In the genomic region with DNA sequence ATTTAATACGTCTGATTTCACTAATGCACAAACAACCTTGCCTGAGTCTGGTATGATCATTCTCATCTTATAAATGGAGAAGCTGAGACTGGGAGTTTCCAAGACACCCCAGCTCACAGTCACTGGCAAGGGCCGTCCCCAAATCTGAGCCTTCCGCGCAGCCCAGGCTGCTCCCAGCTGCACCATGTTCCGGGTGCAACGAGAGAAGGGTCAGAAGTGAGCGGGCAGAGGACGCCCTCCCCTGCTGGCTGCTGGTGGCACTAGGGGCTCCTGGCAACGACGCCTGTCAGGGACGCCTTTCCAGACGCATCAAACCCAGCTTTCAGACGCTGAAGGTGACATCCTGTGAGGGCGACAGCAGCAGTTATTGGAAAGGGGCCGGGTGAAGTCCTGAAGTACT, we compare ENCODE assay signal across 29 cellular contexts.
"Had no signal": no experiment of that assay in that cellular context is flagged by ENCODE, and none has a peak within 500 bp of the region (broad histone marks: within the 10 kb centered on the region; RNA-seq: fewer than 3 reads in every experiment).

No MANE protein-coding gene starts in this region.

- H3K27ac ChIP-seq: neural progenitor cell, neutrophil, ovary, parathyroid adenoma, psoas muscle, skin epidermis, spleen, suprapubic skin, testis, tibial artery, transverse colon, upper lobe of right lung, uterus had no signal

- H3K4me1 ChIP-seq: neural progenitor cell, parathyroid adenoma, psoas muscle, spleen, suprapubic skin, testis, tibial artery, transverse colon, upper lobe of right lung, uterus had no signal

- H3K9ac ChIP-seq: neural progenitor cell, parathyroid adenoma had no signal

- H3K36me3 ChIP-seq: neural progenitor cell, neutrophil, ovary, spleen, suprapubic skin, tibial artery, transverse colon, upper lobe of right lung, uterus had no signal

- H3K4me2 ChIP-seq: neural progenitor cell, smooth muscle cell had no signal

- H3K27me3 ChIP-seq: neural progenitor cell, ovary, suprapubic skin, testis, tibial artery, upper lobe of right lung, uterus had no signal

- H2AFZ ChIP-seq: neural progenitor cell, parathyroid adenoma had no signal

- H3K9me3 ChIP-seq: neutrophil, ovary, psoas muscle, suprapubic skin, testis, tibial artery, transverse colon, upper lobe of right lung, uterus had no signal

- ATAC-seq: naive thymus-derived CD4-positive, alpha-beta T cell; psoas muscle; right cardiac atrium; sciatic nerve; stimulated activated memory B cell treated with anti-CD40 and anti-IgM and Interleukin-4, amounts not matched to agents 10 μg/mL and 1 μg/mL and 100 μg/mL, for 72 hours; stimulated activated naive CD8-positive, alpha-beta T cell treated with anti-CD3 and anti-CD28 coated beads, Interleukin-15, amount 100 ng/mL, for 72 hours; stimulated activated naive CD8-positive, alpha-beta T cell treated with anti-CD3 and anti-CD28 coated beads, Interleukin-15, Interleukin-2, amounts not matched to agents 100 U/mL and 50 U/mL, for 24 hours; upper lobe of right lung had no signal

- DNase-seq: naive thymus-derived CD4-positive, alpha-beta T cell; natural killer cell; occipital lobe; ovary; psoas muscle; right cardiac atrium; spleen; stimulated activated CD4-positive, alpha-beta T cell treated with anti-CD3 and anti-CD28 coated beads, Interleukin-12 subunit alpha, Interleukin-12 subunit beta, amount 100 ng/mL, for 4 hours; stimulated activated CD4-positive, alpha-beta T cell treated with anti-CD3 and anti-CD28 coated beads, Interleukin-1b, Interleukin-23, amount 100 ng/mL, for 48 hours; stimulated activated CD4-positive, alpha-beta T cell treated with anti-CD3 and anti-CD28 coated beads, Interleukin-4, amount 100 ng/mL, for 1 hour; stimulated activated CD4-positive, alpha-beta T cell treated with anti-CD3 and anti-CD28 coated beads, Interleukin-4, amount 100 ng/mL, for 4 hours; stimulated activated CD8-positive, alpha-beta memory T cell treated with anti-CD3 and anti-CD28 coated beads, Interleukin-4, amount 100 ng/mL, for 48 hours; stimulated activated naive CD4-positive, alpha-beta T cell; stimulated activated naive CD8-positive, alpha-beta T cell treated with anti-CD3 and anti-CD28 coated beads, Interleukin-15, amount 100 ng/mL, for 72 hours; stimulated activated naive CD8-positive, alpha-beta T cell treated with anti-CD3 and anti-CD28 coated beads, Interleukin-15, Interleukin-2, amounts not matched to agents 100 U/mL and 50 U/mL, for 24 hours; substantia nigra; testis; tibial artery; transverse colon; upper lobe of right lung; uterus had no signal

- H3K4me3 ChIP-seq: neural progenitor cell, ovary, psoas muscle, skin epidermis, smooth muscle cell, spleen, suprapubic skin, testis, tibial artery, transverse colon, upper lobe of right lung, uterus had no signal
